ENCODE assay signal across 15 cellular contexts in genomic region chr5:14464661-14465060, GRCh38.
DNase-seq lines count a peak whose midpoint lies in the region; ATAC-seq and TF ChIP-seq lines count a peak whose summit lies in the region.
"Had no signal": no experiment of that assay in that cellular context is flagged by ENCODE, and none has a peak within 500 bp of the region (broad histone marks: within the 10 kb centered on the region; RNA-seq: fewer than 3 reads in every experiment).

No MANE protein-coding gene starts in this region.

- H3K9me2 ChIP-seq in GM23248 (ENCODE audit: insufficient read depth), result no peaks in the 10 kb centered on the region

- ATAC-seq in WTC11 (no peak; the same call in 1 of the 2 replicates), HG02981 (IDR thresholded peaks at IDR 0.05; ENCODE audit: unreplicated experiment) (no peak), HG03521 (IDR thresholded peaks at IDR 0.05; ENCODE audit: unreplicated experiment) (no peak)

- H3K36me3 Mint-ChIP-seq in WTC11 (peaks cover 30% of the 10 kb centered on the region), neural progenitor cell (peaks cover 15% of the 10 kb centered on the region)

- H3K4me1 ChIP-seq in GM23248 (ENCODE audit: insufficient read depth), result peaks cover 27% of the 10 kb centered on the region
- H3K4me1 ChIP-seq in neural progenitor cell, result peaks cover 7% of the 10 kb centered on the region

- H3K4me1 Mint-ChIP-seq in WTC11 (peaks cover 10% of the 10 kb centered on the region), neural progenitor cell (peaks cover 16% of the 10 kb centered on the region)
- H3K4me1 Mint-ChIP-seq: activated B cell treated with CpG ODN at 0.5 μM for 24 hours had no signal

- H3K27ac Mint-ChIP-seq in WTC11 (peak overlapping the region; percentile 5), neural progenitor cell (no peak overlapping the region)
- H3K27ac Mint-ChIP-seq: activated B cell treated with CpG ODN at 0.5 μM for 24 hours had no signal

- H2AFZ ChIP-seq in GM23248 (no peak overlapping the region), neural progenitor cell (replicated peaks) (no peak overlapping the region)

- CTCF ChIA-PET in WTC11 (lab: Charles Lee), result interaction anchor here (1.2 to 1.7 kb wide), 2 partner anchors 40 to 184 kb away, joined by 4 to 6 read pairs; no protein-coding TSS in a partner anchor

- H3K27me3 Mint-ChIP-seq in WTC11 (ENCODE audit: low read depth), result no peaks in the 10 kb centered on the region
- H3K27me3 Mint-ChIP-seq in neural progenitor cell (ENCODE audit: insufficient read depth, low read depth), result no peaks in the 10 kb centered on the region
- H3K27me3 Mint-ChIP-seq: activated B cell treated with CpG ODN at 0.5 μM for 24 hours had no signal

- H3K4me2 ChIP-seq in GM23248 (ENCODE audit: unreplicated experiment) (no peak overlapping the region), neural progenitor cell (no peak overlapping the region)

- H3K9me3 Mint-ChIP-seq in WTC11, result no peaks in the 10 kb centered on the region
- H3K9me3 Mint-ChIP-seq in neural progenitor cell, result no peaks in the 10 kb centered on the region
- H3K9me3 Mint-ChIP-seq: activated B cell treated with CpG ODN at 0.5 μM for 24 hours had no signal

- no peak for TF ChIP-seq CTCF in WTC11 (IDR thresholded peaks at IDR 0.05)
- no peak for TF ChIP-seq CTCF in neural progenitor cell (IDR thresholded peaks at IDR 0.05)

- H3F3A ChIP-seq in GM23248 (ENCODE audit: insufficient read depth) (peaks cover 97% of the 10 kb centered on the region), neural progenitor cell (ENCODE audit: low read depth) (no peaks in the 10 kb centered on the region)

- H3K27ac ChIP-seq in GM23248, result peak overlapping the region; percentile 81
- H3K27ac ChIP-seq in neural progenitor cell, result peak overlapping the region; percentile 66
- H3K27ac ChIP-seq: SK-N-MC had no signal

- WGBS in GM23248 (ENCODE audit: low coverage in 1 of 2, low lambda C conversion rate in 2 of 2, missing lambda C conversion rate in 2 of 2), 2 experiments, result 90% methylated on average over 14 of the region's 14 CpGs

- POLR2A ChIA-PET in WTC11 (lab: Charles Lee), result no interaction called here

- H3K9ac ChIP-seq in GM23248, result peak overlapping the region; percentile 41; the same call in 1 of the 2 replicates
- H3K9ac ChIP-seq in neural progenitor cell, result no peak overlapping the region

- H4K20me1 ChIP-seq in GM23248 (ENCODE audit: insufficient read depth) (no peaks in the 10 kb centered on the region; the same call in 1 of the 2 replicates), neural progenitor cell (ENCODE audit: low read depth) (no peaks in the 10 kb centered on the region)

- H3K9me3 ChIP-seq in GM23248 (ENCODE audit: low read depth), result no peaks in the 10 kb centered on the region
- H3K9me3 ChIP-seq in neural progenitor cell (ENCODE audit: low read depth), result no peaks in the 10 kb centered on the region
- H3K9me3 ChIP-seq: BE2C had no signal

- H3K36me3 ChIP-seq in GM23248 (ENCODE audit: low read depth) (peaks cover 94% of the 10 kb centered on the region), neural progenitor cell (peaks cover 4% of the 10 kb centered on the region)

- H3K4me3 ChIP-seq in GM23248, result no peak overlapping the region
- H3K4me3 ChIP-seq in neural progenitor cell, result no peak overlapping the region
- H3K4me3 ChIP-seq: SK-N-MC had no signal

- peaks cover 100% of the 10 kb centered on the region for H3K79me2 ChIP-seq in GM23248 (ENCODE audit: insufficient read depth)
- H3K79me2 ChIP-seq in neural progenitor cell (ENCODE audit: low read depth), result no peaks in the 10 kb centered on the region

- DNase-seq in GM23248 (no peak), NCI-H2107 treated with DMSO at 0.1 percent for 48 hours (lab: John Stamatoyannopoulos, UW; ENCODE audit: unreplicated experiment) (peak; percentile 51), WTC11 (ENCODE audit: low spot score) (no peak), neural progenitor cell (ENCODE audit: low spot score) (no peak), MV-4-11 (lab: John Stamatoyannopoulos, UW) (no peak), cerebellar cortex (ENCODE audit: low spot score) (no peak)
- DNase-seq: activated B cell treated with CpG ODN at 0.5 μM for 24 hours; activated CD8-positive, alpha-beta memory T cell treated with anti-CD3 and anti-CD28 coated beads, Interleukin-2, amount 50 U/mL, for 48 hours; BE2C; H7; mammary epithelial cell; posterior cingulate gyrus had no signal

- H3K4me3 Mint-ChIP-seq in WTC11 (no peak overlapping the region), neural progenitor cell (no peak overlapping the region)
- H3K4me3 Mint-ChIP-seq: activated B cell treated with CpG ODN at 0.5 μM for 24 hours had no signal

- in situ Hi-C loops in GM23248 (cut with MboI), result no loop called here

- H3K27me3 ChIP-seq in GM23248 (replicated peaks; ENCODE audit: insufficient read depth) (no peaks in the 10 kb centered on the region), neural progenitor cell (no peaks in the 10 kb centered on the region)
- H3K27me3 ChIP-seq: BE2C had no signal

TF ChIP-seq in WTC11, 78 proteins besides CTCF, POLR2A, EP300 and RAD21:
- no peak for TF ChIP-seq NR2C2 (CRISPR knock-in tag; IDR thresholded peaks at IDR 0.05)
- TF ChIP-seq, protein P1, sequence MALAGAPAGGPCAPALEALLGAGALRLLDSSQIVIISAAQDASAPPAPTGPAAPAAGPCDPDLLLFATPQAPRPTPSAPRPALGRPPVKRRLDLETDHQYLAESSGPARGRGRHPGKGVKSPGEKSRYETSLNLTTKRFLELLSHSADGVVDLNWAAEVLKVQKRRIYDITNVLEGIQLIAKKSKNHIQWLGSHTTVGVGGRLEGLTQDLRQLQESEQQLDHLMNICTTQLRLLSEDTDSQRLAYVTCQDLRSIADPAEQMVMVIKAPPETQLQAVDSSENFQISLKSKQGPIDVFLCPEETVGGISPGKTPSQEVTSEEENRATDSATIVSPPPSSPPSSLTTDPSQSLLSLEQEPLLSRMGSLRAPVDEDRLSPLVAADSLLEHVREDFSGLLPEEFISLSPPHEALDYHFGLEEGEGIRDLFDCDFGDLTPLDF (CRISPR knock-in tag; IDR thresholded peaks at IDR 0.05), result no peak
